25 cellular contexts compared by ENCODE assay signal in genomic region chr22:49906799-49907290, GRCh38. TPM values are rescaled to one million over a fixed set of nuclear protein-coding genes. Genes with fewer than 3 reads are reported as not detected.
A peak's percentile ranks its signal among the peaks of the same experiment; 100 is the strongest.
DNase-seq lines count a peak whose midpoint lies in the region; ATAC-seq and TF ChIP-seq lines count a peak whose summit lies in the region.
"Had no signal": no experiment of that assay in that cellular context is flagged by ENCODE, and none has a peak within 500 bp of the region (broad histone marks: within the 10 kb centered on the region; RNA-seq: fewer than 3 reads in every experiment).

No MANE protein-coding gene starts in this region.

- H3K36me3 Mint-ChIP-seq in activated T-helper 17 cell treated with anti-CD3 and anti-CD28 coated beads, Interleukin-2, amount 50 U/mL, for 72 hours (ENCODE audit: low read depth): peaks cover 53% of the 10 kb centered on the region

- H3K4me3 Mint-ChIP-seq in activated T-helper 17 cell treated with anti-CD3 and anti-CD28 coated beads, Interleukin-2, amount 50 U/mL, for 72 hours: no peak overlapping the region

- H3K9me3 ChIP-seq in right atrium auricular region (no peaks in the 10 kb centered on the region), upper lobe of right lung (no peaks in the 10 kb centered on the region), thyroid gland (no peaks in the 10 kb centered on the region)
- H3K9me3 ChIP-seq: BE2C, SJSA1, transverse colon had no signal

- peak overlapping the region; percentile 44 for H3K27ac Mint-ChIP-seq in activated T-helper 17 cell treated with anti-CD3 and anti-CD28 coated beads, Interleukin-2, amount 50 U/mL, for 72 hours

- TF ChIP-seq POLR2A in thyroid gland (IDR thresholded peaks at IDR 0.05): no peak

- no peak for ATAC-seq in Right ventricle myocardium inferior
- ATAC-seq in activated T-helper 17 cell treated with anti-CD3 and anti-CD28 coated beads, Interleukin-2, amount 50 U/mL, for 72 hours (replicated peaks): no peak
- ATAC-seq in upper lobe of right lung: no peak
- no peak for ATAC-seq in GM18858 (IDR thresholded peaks at IDR 0.05; ENCODE audit: unreplicated experiment)
- ATAC-seq: HCT116, left cardiac atrium had no signal

- no peaks in the 10 kb centered on the region for H3K27me3 Mint-ChIP-seq in activated T-helper 17 cell treated with anti-CD3 and anti-CD28 coated beads, Interleukin-2, amount 50 U/mL, for 72 hours

- H3K9me3 Mint-ChIP-seq in activated T-helper 17 cell treated with anti-CD3 and anti-CD28 coated beads, Interleukin-2, amount 50 U/mL, for 72 hours: no peaks in the 10 kb centered on the region

- H3K4me3 ChIP-seq in right atrium auricular region (no peak overlapping the region), upper lobe of right lung (no peak overlapping the region), thyroid gland (replicated peaks in 1 of 3) (no peak overlapping the region)
- H3K4me3 ChIP-seq: cardiac muscle cell, SJSA1, transverse colon had no signal

- H3K4me1 ChIP-seq in right atrium auricular region (no peaks in the 10 kb centered on the region), upper lobe of right lung (no peaks in the 10 kb centered on the region), thyroid gland (no peaks in the 10 kb centered on the region)
- H3K4me1 ChIP-seq: SJSA1, transverse colon had no signal

- DNase-seq in Right ventricle myocardium inferior (ENCODE audit: missing footprints) (peak; percentile 7), right atrium auricular region (ENCODE audit: low spot score) (no peak), mesenteric fat pad (ENCODE audit: low spot score) (peak; percentile 82), upper lobe of right lung (peak; percentile 57), NCI-H146 (lab: John Stamatoyannopoulos, UW) (no peak), thyroid gland (no peak)
- DNase-seq: ACHN; activated CD4-positive, alpha-beta T cell treated with anti-CD3 and anti-CD28 coated beads for 1 hour; activated gamma-delta T cell treated with Interleukin-2 at 50 U/mL for 16 hours; activated T-cell treated with anti-CD3 and anti-CD28 coated beads for 4 hours; BE2C; Calu3; cortex of kidney; left cardiac atrium; mesenchymal stem cell; NCI-H1105; NCI-H1930; NCI-H69; occipital lobe; transverse colon had no signal

- TF ChIP-seq CTCF in right atrium auricular region (IDR thresholded peaks at IDR 0.05): no peak
- TF ChIP-seq CTCF in upper lobe of right lung (IDR thresholded peaks at IDR 0.05): no peak
- no peak for TF ChIP-seq CTCF in thyroid gland (IDR thresholded peaks at IDR 0.05)

- intact Hi-C loops in Right ventricle myocardium inferior (cut with DNase I) (no loop called here), upper lobe of right lung (cut with DNase I) (no loop called here), thyroid gland (cut with DNase I) (no loop called here)

- peaks cover 34% of the 10 kb centered on the region for H3K36me3 ChIP-seq in right atrium auricular region
- peaks cover 72% of the 10 kb centered on the region for H3K36me3 ChIP-seq in upper lobe of right lung
- peaks cover 30 to 46% of the 10 kb centered on the region in 2 donors for H3K36me3 ChIP-seq in thyroid gland

- peaks cover 4% of the 10 kb centered on the region for H3K4me1 Mint-ChIP-seq in activated T-helper 17 cell treated with anti-CD3 and anti-CD28 coated beads, Interleukin-2, amount 50 U/mL, for 72 hours

- WGBS in thyroid gland, 2 donors: 89 to 95% methylated on average over 9 to 10 of the region's 14 CpGs

- no peak overlapping the region for H3K27ac ChIP-seq in right atrium auricular region
- no peak overlapping the region for H3K27ac ChIP-seq in upper lobe of right lung
- H3K27ac ChIP-seq in thyroid gland: no peak overlapping the region
- H3K27ac ChIP-seq: cardiac muscle cell, SJSA1, transverse colon had no signal

- no peaks in the 10 kb centered on the region for H3K27me3 ChIP-seq in right atrium auricular region
- H3K27me3 ChIP-seq in upper lobe of right lung: no peaks in the 10 kb centered on the region
- H3K27me3 ChIP-seq in thyroid gland: no peaks in the 10 kb centered on the region
- H3K27me3 ChIP-seq: BE2C, cardiac muscle cell, SJSA1, transverse colon had no signal

RNA-seq across cellular contexts. Expression of gene ALG12, which starts 11.4 kb away (rescaled TPM):
- total RNA-seq in Right ventricle myocardium inferior (16.4 TPM), right atrium auricular region (10 to 100 TPM; 19.7 to 19.8 TPM), mesenteric fat pad (12.5 TPM), upper lobe of right lung (28.1 TPM), thyroid gland (10 to 100 TPM; 25.5 to 60.5 (median 52.2) TPM)
- total RNA-seq in activated T-helper 17 cell treated with anti-CD3 and anti-CD28 coated beads, Interleukin-2, amount 50 U/mL, for 72 hours: 10 to 100 TPM; 19.5 to 21.9 TPM

RNA-seq across cellular contexts. Expression of gene CRELD2, which starts 11.6 kb away (rescaled TPM):
- 30.6 TPM for total RNA-seq in Right ventricle myocardium inferior
- 10 to 100 TPM; 16.1 to 28.5 TPM for total RNA-seq in right atrium auricular region
- 10 to 100 TPM; 22.7 to 38.6 TPM for total RNA-seq in activated T-helper 17 cell treated with anti-CD3 and anti-CD28 coated beads, Interleukin-2, amount 50 U/mL, for 72 hours
- 36.5 TPM for total RNA-seq in mesenteric fat pad
- total RNA-seq in upper lobe of right lung: 44.2 TPM
- total RNA-seq in thyroid gland: 100 to 1,000 TPM in 3 of 4 donors, 10 to 100 TPM in 1; 50.3 to 244 (median 154) TPM

RNA-seq across cellular contexts. Expression of gene ZBED4, which starts 53.2 kb away (rescaled TPM):
- 4.8 TPM for total RNA-seq in Right ventricle myocardium inferior
- 1 to 10 TPM; 3.7 to 6.6 TPM for total RNA-seq in right atrium auricular region
- 10 to 100 TPM; 27.1 to 28.5 TPM for total RNA-seq in activated T-helper 17 cell treated with anti-CD3 and anti-CD28 coated beads, Interleukin-2, amount 50 U/mL, for 72 hours
- 10.4 TPM for total RNA-seq in mesenteric fat pad
- 11.8 TPM for total RNA-seq in upper lobe of right lung
- 10 to 100 TPM in 3 of 4 donors, 1 to 10 TPM in 1; 9.4 to 15.8 (median 10.1) TPM for total RNA-seq in thyroid gland

RNA-seq across cellular contexts. Expression of gene PIM3, which starts 53.7 kb away (rescaled TPM):
- total RNA-seq in Right ventricle myocardium inferior: 56.9 TPM
- total RNA-seq in right atrium auricular region: 10 to 100 TPM; 64.5 to 66.9 TPM
- 100 to 1,000 TPM in 1 of 2 donors, 10 to 100 TPM in 1; 94.8 to 235 TPM for total RNA-seq in activated T-helper 17 cell treated with anti-CD3 and anti-CD28 coated beads, Interleukin-2, amount 50 U/mL, for 72 hours
- total RNA-seq in mesenteric fat pad: 124 TPM
- total RNA-seq in upper lobe of right lung: 119 TPM
- 100 to 1,000 TPM in 1 of 4 donors, 10 to 100 TPM in 3; 45.4 to 108 (median 73.2) TPM for total RNA-seq in thyroid gland

Comparison
In these comparisons a context has a peak if more than half of its experiments do, and no peak if none do; other contexts are left out.
1. DNase-seq: peak in Right ventricle myocardium inferior (single experiment), mesenteric fat pad (single experiment) and upper lobe of right lung (single experiment); none in right atrium auricular region (single experiment), NCI-H146 (single experiment) and thyroid gland (0 of 2).